22 cellular contexts compared by ENCODE assay signal in genomic region chr6:89458720-89459119, GRCh38. TPM values are rescaled to one million over a fixed set of nuclear protein-coding genes. Genes with fewer than 3 reads are reported as not detected.
DNase-seq lines count a peak whose midpoint lies in the region; ATAC-seq, FAIRE-seq and TF ChIP-seq lines count a peak whose summit lies in the region.
"Had no signal": no experiment of that assay in that cellular context is flagged by ENCODE, and none has a peak within 500 bp of the region (broad histone marks: within the 10 kb centered on the region; RNA-seq: fewer than 3 reads in every experiment).

No MANE protein-coding gene starts in this region.

- H3K36me3 ChIP-seq in GM23338 (ENCODE audit: insufficient read depth): no peaks in the 10 kb centered on the region
- no peaks in the 10 kb centered on the region for H3K36me3 ChIP-seq in Karpas-422 (ENCODE audit: insufficient read depth, low read length)
- H3K36me3 ChIP-seq in K562 (ENCODE audit: control insufficient read depth, insufficient read depth, low read length): no peaks in the 10 kb centered on the region
- H3K36me3 ChIP-seq in effector memory CD4-positive, alpha-beta T cell (ENCODE audit: control insufficient read depth, insufficient read depth, low read length): no peaks in the 10 kb centered on the region
- no peaks in the 10 kb centered on the region for H3K36me3 ChIP-seq in sigmoid colon

- no peaks in the 10 kb centered on the region for H3K36me3 Mint-ChIP-seq in GM23338 (ENCODE audit: low read depth)
- peaks cover 21% of the 10 kb centered on the region for H3K36me3 Mint-ChIP-seq in nephron progenitor cell (ENCODE audit: low read depth)
- H3K36me3 Mint-ChIP-seq in CD14-positive monocyte: no peaks in the 10 kb centered on the region

- no peak for FAIRE-seq in K562 (lab: Jason Lieb, UNC)
- FAIRE-seq: H54 had no signal

- no peaks in the 10 kb centered on the region; the same call in 1 of the 2 replicates for H3K9me2 ChIP-seq in GM23338 (ENCODE audit: insufficient read depth)
- H3K9me2 ChIP-seq in Karpas-422 (replicated peaks; ENCODE audit: insufficient read depth, low read length): peaks cover 3% of the 10 kb centered on the region; the same call in 1 of the 2 replicates

- in situ Hi-C loops in K562 (cut with MboI): no loop called here

- no peaks in the 10 kb centered on the region for H3K9me1 ChIP-seq in K562 (ENCODE audit: control insufficient read depth, insufficient read depth, low read length)

- H3K79me2 ChIP-seq in GM23338 (replicated peaks; ENCODE audit: insufficient read depth): no peaks in the 10 kb centered on the region
- H3K79me2 ChIP-seq in Karpas-422 (ENCODE audit: low read length): no peaks in the 10 kb centered on the region
- H3K79me2 ChIP-seq in K562 (ENCODE audit: control insufficient read depth, insufficient read depth, low read length): no peaks in the 10 kb centered on the region

- no peaks in the 10 kb centered on the region for H3K27me3 ChIP-seq in GM23338 (ENCODE audit: insufficient read depth)
- H3K27me3 ChIP-seq in Karpas-422 (ENCODE audit: low read length): no peaks in the 10 kb centered on the region
- H3K27me3 ChIP-seq in K562 (ENCODE audit: control insufficient read depth in 2 of 2, insufficient read depth in 2 of 2, low read length in 2 of 2): peaks cover 0 to 7% of the 10 kb centered on the region in 2 experiments; a peak in 3 of 5 replicates
- H3K27me3 ChIP-seq in effector memory CD4-positive, alpha-beta T cell (replicated peaks; ENCODE audit: control insufficient read depth, insufficient read depth, low read length, poor library complexity, severe bottlenecking): no peaks in the 10 kb centered on the region
- no peaks in the 10 kb centered on the region for H3K27me3 ChIP-seq in sigmoid colon

- H3K4me1 ChIP-seq in GM23338 (ENCODE audit: insufficient read depth) (no peaks in the 10 kb centered on the region), Karpas-422 (ENCODE audit: low read length) (no peaks in the 10 kb centered on the region), K562 (replicated peaks in 1 of 2; ENCODE audit: control insufficient read depth in 2 of 2, insufficient read depth in 2 of 2, low read length in 2 of 2) (no peaks in the 10 kb centered on the region), sigmoid colon (no peaks in the 10 kb centered on the region)
- H3K4me1 ChIP-seq in effector memory CD4-positive, alpha-beta T cell (ENCODE audit: control insufficient read depth, insufficient read depth, low read length, poor library complexity, severe bottlenecking): no peaks in the 10 kb centered on the region

- POLR2A ChIA-PET in K562 (lab: Yijun Ruan, JAX): interaction anchor here (0.5 to 0.6 kb wide), 2 partner anchors 18 to 1756 kb away, joined by 3 to 4 read pairs; no protein-coding TSS in a partner anchor

- H3K9me3 Mint-ChIP-seq in GM23338 (no peaks in the 10 kb centered on the region), nephron progenitor cell (peaks cover 5% of the 10 kb centered on the region), CD14-positive monocyte (peaks cover 0 to 7% (median 2%) of the 10 kb centered on the region in 7 donors)

- TF ChIP-seq EP300 in K562 (IDR thresholded peaks at IDR 0.05; ENCODE audit: low read length) (no peak), sigmoid colon (IDR thresholded peaks at IDR 0.05) (no peak)

- H3K4me3 ChIP-seq in GM23338 (no peak overlapping the region), Karpas-422 (ENCODE audit: low read length) (no peak overlapping the region), K562 (no peak overlapping the region), sigmoid colon (no peak overlapping the region)
- no peak overlapping the region for H3K4me3 ChIP-seq in effector memory CD4-positive, alpha-beta T cell (ENCODE audit: insufficient read depth, low read depth, low read length, poor library complexity, severe bottlenecking)

- no TSS peak for BruUV-seq in K562 (replicated peaks; lab: Mats Ljungman, UMichigan)

- ATAC-seq in GM23338: peak; percentile 52; the same call in 2 of the 3 replicates
- ATAC-seq in K562: no peak

- H3K4me3 Mint-ChIP-seq in GM23338 (no peak overlapping the region), nephron progenitor cell (no peak overlapping the region), CD14-positive monocyte (no peak overlapping the region)
- H3K4me3 Mint-ChIP-seq: B cell; CD4-positive, CD25-positive, alpha-beta regulatory T cell had no signal

- CTCF ChIA-PET in K562 (lab: Yijun Ruan, JAX; ENCODE audit: low intra/inter-chr PET ratio): no interaction called here

- DNase-seq in GM23338 (ENCODE audit: low spot score): peak; percentile 30
- peak; percentile 52 for DNase-seq in Karpas-422
- DNase-seq in K562 (ENCODE audit: extremely low read depth in 1 of 4, low spot score in 3 of 4): no peak
- DNase-seq in nephron progenitor cell: peak; percentile 16
- DNase-seq in activated T-cell treated with anti-CD3 and anti-CD28 coated beads for 4 hours: no peak
- no peak for DNase-seq in effector memory CD4-positive, alpha-beta T cell
- DNase-seq in CD14-positive monocyte (ENCODE audit: low spot score): no peak
- DNase-seq in sigmoid colon: no peak
- DNase-seq: CD4-positive, CD25-positive, alpha-beta regulatory T cell; COR-L47; GF-D8; Kasumi-1; MM.1S; NCI-H1092 treated with DMSO at 0.1 percent for 48 hours; NCI-H1694; NCI-H510A; NCI-H82; SIG-M5 had no signal

- 0% methylated on average over 5 of the region's 5 CpGs for WGBS in K562 (ENCODE audit: insufficient coverage, low coverage, missing lambda C conversion rate)
- WGBS in sigmoid colon, 2 donors: 86 to 87% methylated on average over 5 of the region's 5 CpGs

- H3K27me3 Mint-ChIP-seq in GM23338 (ENCODE audit: insufficient read depth, low read depth, poor library complexity): peaks cover 1% of the 10 kb centered on the region
- no peaks in the 10 kb centered on the region for H3K27me3 Mint-ChIP-seq in nephron progenitor cell (ENCODE audit: low read depth, poor library complexity)
- no peaks in the 10 kb centered on the region for H3K27me3 Mint-ChIP-seq in CD14-positive monocyte (ENCODE audit: low read depth in 3 of 3)
- H3K27me3 Mint-ChIP-seq: B cell had no signal

- no peak overlapping the region for H3K9ac ChIP-seq in Karpas-422 (ENCODE audit: low read length)
- no peak overlapping the region for H3K9ac ChIP-seq in K562 (ENCODE audit: insufficient read depth in 1 of 2, low read depth in 2 of 2, low read length in 2 of 2)

- H3K9me3 ChIP-seq in Karpas-422 (ENCODE audit: low read length): no peaks in the 10 kb centered on the region
- no peaks in the 10 kb centered on the region for H3K9me3 ChIP-seq in K562 (replicated peaks; ENCODE audit: control insufficient read depth, insufficient read depth, low read depth, low read length)
- no peaks in the 10 kb centered on the region for H3K9me3 ChIP-seq in effector memory CD4-positive, alpha-beta T cell (ENCODE audit: control insufficient read depth, low read length)
- H3K9me3 ChIP-seq in sigmoid colon: no peaks in the 10 kb centered on the region

- H3K27ac ChIP-seq in GM23338 (ENCODE audit: low read depth): no peak overlapping the region
- H3K27ac ChIP-seq in Karpas-422 (ENCODE audit: low read length): no peak overlapping the region
- no peak overlapping the region for H3K27ac ChIP-seq in K562 (ENCODE audit: extremely low read depth, low read depth, low read length)
- H3K27ac ChIP-seq in effector memory CD4-positive, alpha-beta T cell (ENCODE audit: insufficient read depth, low read length, poor library complexity, severe bottlenecking): no peak overlapping the region
- no peak overlapping the region for H3K27ac ChIP-seq in sigmoid colon
- H3K27ac ChIP-seq: RWPE1 had no signal

- TF ChIP-seq CTCF in GM23338 (conservative IDR thresholded peaks at IDR 0.05; ENCODE audit: low read depth in 2 of 2) (no peak), K562 (IDR thresholded peaks at IDR 0.05 in 2 of 3, conservative IDR thresholded peaks at IDR 0.05 in 1 of 3; ENCODE audit: insufficient read depth in 2 of 3, low read depth in 1 of 3, low read length in 3 of 3) (no peak), nephron progenitor cell (IDR thresholded peaks at IDR 0.05) (no peak), CD14-positive monocyte (IDR thresholded peaks at IDR 0.05) (no peak), sigmoid colon (IDR thresholded peaks at IDR 0.05) (no peak)

- H3K4me1 Mint-ChIP-seq in GM23338 (peaks cover 4% of the 10 kb centered on the region; the same call in 2 of the 3 replicates), nephron progenitor cell (no peaks in the 10 kb centered on the region), CD14-positive monocyte (no peaks in the 10 kb centered on the region)
- H3K4me1 Mint-ChIP-seq: B cell; CD4-positive, CD25-positive, alpha-beta regulatory T cell had no signal

- intact Hi-C loops in K562 (cut with micrococcal nuclease): no loop called here
- intact Hi-C loops in CD14-positive monocyte (cut with micrococcal nuclease): no loop called here
- intact Hi-C loops in sigmoid colon (cut with DNase I): no loop called here

- H3K27ac Mint-ChIP-seq in GM23338 (no peak overlapping the region), nephron progenitor cell (no peak overlapping the region), CD14-positive monocyte (peak overlapping the region in 1 of 7 donors; percentile 54)
- H3K27ac Mint-ChIP-seq: B cell; CD4-positive, CD25-positive, alpha-beta regulatory T cell had no signal

- H2AFZ ChIP-seq in GM23338 (no peak overlapping the region), Karpas-422 (ENCODE audit: low read length) (no peak overlapping the region), K562 (ENCODE audit: low read depth, low read length) (no peak overlapping the region)

- TF ChIP-seq POLR2A in K562 (conservative IDR thresholded peaks at IDR 0.05) (no peak), sigmoid colon (IDR thresholded peaks at IDR 0.05) (no peak)

- no peaks in the 10 kb centered on the region; the same call in 1 of the 2 replicates for H4K20me1 ChIP-seq in GM23338 (replicated peaks; ENCODE audit: insufficient read depth)
- H4K20me1 ChIP-seq in Karpas-422 (ENCODE audit: insufficient read depth, low read depth, low read length): no peaks in the 10 kb centered on the region
- no peaks in the 10 kb centered on the region for H4K20me1 ChIP-seq in K562 (replicated peaks; ENCODE audit: control insufficient read depth, insufficient read depth, low read length)

- H3F3A ChIP-seq in GM23338 (replicated peaks; ENCODE audit: low read depth): no peaks in the 10 kb centered on the region

- H3K4me2 ChIP-seq in GM23338 (no peak overlapping the region), Karpas-422 (ENCODE audit: low read depth, low read length, poor library complexity, severe bottlenecking) (no peak overlapping the region), K562 (ENCODE audit: insufficient read depth, low read length) (no peak overlapping the region)

- no peak for TF ChIP-seq RAD21 in K562 (CRISPR knock-in tag; conservative IDR thresholded peaks at IDR 0.05 in 1 of 2, IDR thresholded peaks at IDR 0.05 in 1 of 2)

RNA-seq across cellular contexts. Expression of gene ANKRD6, which starts 25.8 kb away (rescaled TPM):
- 9.2 and 20.4 TPM in 2 replicates for total RNA-seq in GM23338 (2014; rRNA removed; shearing (Covaris generic))
- polyA plus RNA-seq in GM23338 (2016; fragmentation: Nextera tagmentation; extraction: Ambion mirVana): 2.1 and 3.2 TPM in 2 replicates
- total RNA-seq in Karpas-422 (2014; rRNA removed; shearing (Covaris generic); ENCODE audit: low replicate concordance): not detected in 2 replicates
- 0.26 TPM in 1 of 2 replicates, not detected in the other for total RNA-seq in K562 (2011; cell fraction: chromatin; rRNA removed; ENCODE audit: low replicate concordance)
- not detected in 2 replicates for total RNA-seq in K562 (2011; cell fraction: nucleolus; rRNA removed)
- not detected in 2 replicates for total RNA-seq in K562 (2011; cell fraction: nucleoplasm; rRNA removed)
- not detected in 2 replicates for total RNA-seq in K562 (2014; rRNA removed)
- total RNA-seq in K562 (2014; rRNA removed; fragmentation: Illumina TruSeq; extraction: Trizol): 0.22 TPM in 1 of 2 replicates, not detected in the other
- total RNA-seq in K562 (2015; rRNA removed; fragmentation: Illumina TruSeq; extraction: Trizol): not detected in 2 replicates
- 0.13 TPM in 1 of 2 replicates, not detected in the other for total RNA-seq in K562 (2021)
- polyA plus RNA-seq in K562 (2011; rRNA removed): 0.08 and 0.23 TPM in 2 replicates
- 0.01 and 0.03 TPM in 2 replicates for polyA plus RNA-seq in K562 (2011; cell fraction: cytosol; rRNA removed)
- 0.07 and 0.13 TPM in 2 replicates for polyA plus RNA-seq in K562 (2011; cell fraction: nucleus; rRNA removed)
- polyA plus RNA-seq in K562 (2012): 0.12 and 0.55 TPM in 2 replicates
- not detected in 2 replicates for polyA plus RNA-seq in K562 (2014; fragmentation: Illumina TruSeq; extraction: Trizol)
- polyA plus RNA-seq in K562 (2014; fragmentation: Nextera tagmentation; extraction: Ambion mirVana): under 1 TPM; 0.04 TPM
- 1.3 TPM in 1 of 2 replicates, not detected in the other for polyA plus RNA-seq in K562 (2014; rRNA removed)
- 0.54 TPM in 1 of 2 replicates, not detected in the other for polyA minus RNA-seq in K562 (2011; rRNA and poly(A)+ RNA removed)
- polyA minus RNA-seq in K562 (2011; cell fraction: cytosol; rRNA and poly(A)+ RNA removed): 1.3 TPM in 1 of 2 replicates, not detected in the other
- not detected in 2 replicates for polyA minus RNA-seq in K562 (2011; cell fraction: nucleus; rRNA and poly(A)+ RNA removed)
- polyA plus RNA-seq in CD14-positive monocyte: 1 to 10 TPM in 1 of 2 donors, under 1 TPM in 1; 0.93 to 1.2 TPM
- total RNA-seq in sigmoid colon: 10 to 100 TPM in 3 of 4 donors, 1 to 10 TPM in 1; 8.0 to 21.6 (median 17.3) TPM
- 1 to 10 TPM; 1.7 to 4.8 (median 2.3) TPM for polyA plus RNA-seq in sigmoid colon
- total RNA-seq: HT-29 had no signal

RNA-seq across cellular contexts. Expression of gene RRAGD, which starts 46.6 kb away (rescaled TPM):
- 20.1 and 22.1 TPM in 2 replicates for total RNA-seq in GM23338 (2014; rRNA removed; shearing (Covaris generic))
- polyA plus RNA-seq in GM23338 (2016; fragmentation: Nextera tagmentation; extraction: Ambion mirVana): 7.0 and 8.5 TPM in 2 replicates
- 0.41 and 0.65 TPM in 2 replicates for total RNA-seq in Karpas-422 (2014; rRNA removed; shearing (Covaris generic); ENCODE audit: low replicate concordance)
- not detected in 2 replicates for total RNA-seq in K562 (2011; cell fraction: chromatin; rRNA removed; ENCODE audit: low replicate concordance)
- total RNA-seq in K562 (2011; cell fraction: nucleolus; rRNA removed): not detected in 2 replicates
- total RNA-seq in K562 (2011; cell fraction: nucleoplasm; rRNA removed): not detected in 2 replicates
- not detected in 2 replicates for total RNA-seq in K562 (2014; rRNA removed)
- not detected in 2 replicates for total RNA-seq in K562 (2014; rRNA removed; fragmentation: Illumina TruSeq; extraction: Trizol)
- total RNA-seq in K562 (2015; rRNA removed; fragmentation: Illumina TruSeq; extraction: Trizol): 0.07 TPM in 1 of 2 replicates, not detected in the other
- 0.04 TPM in 1 of 2 replicates, not detected in the other for total RNA-seq in K562 (2021)
- 0.03 and 0.24 TPM in 2 replicates for polyA plus RNA-seq in K562 (2011; rRNA removed)
- 0.03 TPM in 1 of 2 replicates, not detected in the other for polyA plus RNA-seq in K562 (2011; cell fraction: cytosol; rRNA removed)
- 0.14 TPM in 1 of 2 replicates, not detected in the other for polyA plus RNA-seq in K562 (2011; cell fraction: nucleus; rRNA removed)
- polyA plus RNA-seq in K562 (2012): 0.03 and 0.12 TPM in 2 replicates
- not detected in 2 replicates for polyA plus RNA-seq in K562 (2014; fragmentation: Illumina TruSeq; extraction: Trizol)
- not detected for polyA plus RNA-seq in K562 (2014; fragmentation: Nextera tagmentation; extraction: Ambion mirVana)
- not detected in 2 replicates for polyA plus RNA-seq in K562 (2014; rRNA removed)
- polyA minus RNA-seq in K562 (2011; rRNA and poly(A)+ RNA removed): 0.15 TPM in 1 of 2 replicates, not detected in the other
- not detected in 2 replicates for polyA minus RNA-seq in K562 (2011; cell fraction: cytosol; rRNA and poly(A)+ RNA removed)
- not detected in 2 replicates for polyA minus RNA-seq in K562 (2011; cell fraction: nucleus; rRNA and poly(A)+ RNA removed)
- 1 to 10 TPM; 5.0 to 7.9 TPM for polyA plus RNA-seq in CD14-positive monocyte
- 10 to 100 TPM; 11.8 to 19.8 (median 13.3) TPM for total RNA-seq in sigmoid colon
- 10 to 100 TPM in 1 of 3 donors, 1 to 10 TPM in 2; 2.8 to 12.0 (median 6.7) TPM for polyA plus RNA-seq in sigmoid colon
- total RNA-seq: HT-29 had no signal

Comparison
In these comparisons a context has a peak if more than half of its experiments do, and no peak if none do; other contexts are left out.
1. DNase-seq: peak in GM23338 (single experiment), Karpas-422 (single experiment) and nephron progenitor cell (single experiment); none in K562 (0 of 4), activated T-cell treated with anti-CD3 and anti-CD28 coated beads for 4 hours (single experiment), effector memory CD4-positive, alpha-beta T cell (0 of 3), CD14-positive monocyte (single experiment) and sigmoid colon (single experiment).